8 cellular contexts compared by ENCODE assay signal in genomic region chr4:144646523-144647094, GRCh38. TPM values are rescaled to one million over a fixed set of nuclear protein-coding genes. Genes with fewer than 3 reads are reported as not detected.
DNase-seq lines count a peak whose midpoint lies in the region; ATAC-seq, FAIRE-seq and TF ChIP-seq lines count a peak whose summit lies in the region.

No MANE protein-coding gene starts in this region.

- H3K27ac ChIP-seq in A549 (peak overlapping the region; percentile 44 to 91), SJSA1 (no peak overlapping the region), esophagus squamous epithelium (no peak overlapping the region), neural progenitor cell (no peak overlapping the region)

- TF ChIP-seq EP300 in A549 (IDR thresholded peaks at IDR 0.05) = no peak

- DNase-seq in A549 (ENCODE audit: low read depth in 1 of 2, low spot score in 1 of 2) (peak in 1 of 2 experiments; percentile 36), SJSA1 (ENCODE audit: low read depth in 1 of 2, low spot score in 2 of 2) (peak; percentile 59 to 61), esophagus squamous epithelium (lab: John Stamatoyannopoulos, UW) (no peak), neural progenitor cell (ENCODE audit: low spot score) (peak; percentile 58)
- DNase-seq in stimulated activated naive CD4-positive, alpha-beta T cell treated with Interleukin-2 at 50 U/mL for 16 hours (lab: John Stamatoyannopoulos, UW) = no peak
- DNase-seq in stimulated activated CD4-positive, alpha-beta T cell treated with anti-CD3 and anti-CD28 coated beads, Interleukin-4, amount 100 ng/mL, for 24 hours = no peak

- H3F3A ChIP-seq in neural progenitor cell (ENCODE audit: low read depth) = peaks cover 18% of the 10 kb centered on the region

- POLR2A ChIA-PET in A549 (lab: Yijun Ruan, JAX) = no interaction called here

- peaks cover 12% of the 10 kb centered on the region for H4K20me1 ChIP-seq in neural progenitor cell (ENCODE audit: low read depth)

- FAIRE-seq in A549 (lab: Jason Lieb, UNC) = no peak

- no peaks in the 10 kb centered on the region for H3K9me3 Mint-ChIP-seq in neural progenitor cell

- H3K4me2 ChIP-seq in A549 (peak overlapping the region; percentile 94), neural progenitor cell (peak overlapping the region; percentile 95)

- under 1% methylated on average over 22 of the region's 22 CpGs for WGBS in A549 (ENCODE audit: missing lambda C conversion rate)
- 0 to 5% methylated on average over 8 to 18 of the region's 22 CpGs for WGBS in esophagus squamous epithelium, 2 donors

- H2AFZ ChIP-seq in neural progenitor cell (replicated peaks) = peak overlapping the region; percentile 95

- H3K9me3 ChIP-seq in A549 (no peaks in the 10 kb centered on the region), SJSA1 (replicated peaks) (no peaks in the 10 kb centered on the region), esophagus squamous epithelium (no peaks in the 10 kb centered on the region), neural progenitor cell (ENCODE audit: low read depth) (no peaks in the 10 kb centered on the region)

- H3K27ac Mint-ChIP-seq in neural progenitor cell = no peak overlapping the region

- H3K4me3 ChIP-seq in A549 = peak overlapping the region; percentile 56
- H3K4me3 ChIP-seq in SJSA1 = peak overlapping the region; percentile 53
- H3K4me3 ChIP-seq in esophagus squamous epithelium = peak overlapping the region; percentile 19 to 63 (median 42)
- H3K4me3 ChIP-seq in neural progenitor cell = peak overlapping the region; percentile 58

- H3K79me2 ChIP-seq in neural progenitor cell (ENCODE audit: low read depth) = no peaks in the 10 kb centered on the region

- no peaks in the 10 kb centered on the region for H3K36me3 Mint-ChIP-seq in neural progenitor cell

- intact Hi-C loops in esophagus squamous epithelium (cut with DNase I) = no loop called here

- H3K36me3 ChIP-seq in SJSA1 (no peaks in the 10 kb centered on the region), esophagus squamous epithelium (no peaks in the 10 kb centered on the region), neural progenitor cell (no peaks in the 10 kb centered on the region)

- H3K27me3 Mint-ChIP-seq in neural progenitor cell (ENCODE audit: insufficient read depth, low read depth) = peaks cover 13% of the 10 kb centered on the region

- TF ChIP-seq RAD21 in A549 (conservative IDR thresholded peaks at IDR 0.05 in 1 of 2, IDR thresholded peaks at IDR 0.05 in 1 of 2) = no peak

- ATAC-seq in A549 (peak; percentile 90 to 91), GM18502 (IDR thresholded peaks at IDR 0.05; ENCODE audit: poor library complexity, unreplicated experiment) (peak; percentile 29), GM19035 (IDR thresholded peaks at IDR 0.05; ENCODE audit: unreplicated experiment) (no peak)

- H3K9ac ChIP-seq in neural progenitor cell = no peak overlapping the region

- H3K4me1 Mint-ChIP-seq in neural progenitor cell = peaks cover 40% of the 10 kb centered on the region

- TF ChIP-seq POLR2A in A549 (IDR thresholded peaks at IDR 0.05; ENCODE audit: low read length) (no peak), esophagus squamous epithelium (IDR thresholded peaks at IDR 0.05) (no peak)

- H3K4me3 Mint-ChIP-seq in neural progenitor cell = peak overlapping the region; percentile 92

- H3K4me1 ChIP-seq in A549 (peaks cover 19% of the 10 kb centered on the region; the same call in 2 of the 3 replicates), SJSA1 (replicated peaks) (peaks cover 49% of the 10 kb centered on the region), esophagus squamous epithelium (peaks cover 8 to 25% (median 14%) of the 10 kb centered on the region in 3 donors), neural progenitor cell (peaks cover 33% of the 10 kb centered on the region)

- H3K27me3 ChIP-seq in SJSA1 (replicated peaks) = no peaks in the 10 kb centered on the region
- H3K27me3 ChIP-seq in esophagus squamous epithelium = peaks cover 0 to 61% (median 12%) of the 10 kb centered on the region in 4 donors
- H3K27me3 ChIP-seq in neural progenitor cell = peaks cover 84% of the 10 kb centered on the region

- no peak for TF ChIP-seq CTCF in A549 (IDR thresholded peaks at IDR 0.05)
- TF ChIP-seq CTCF in esophagus squamous epithelium (IDR thresholded peaks at IDR 0.05) = no peak
- peak; percentile 5 for TF ChIP-seq CTCF in neural progenitor cell (IDR thresholded peaks at IDR 0.05)

- CTCF ChIA-PET in A549 (lab: Yijun Ruan, JAX) = interaction anchor here (1.2 kb wide), 1 partner anchor 138 kb away, joined by 3 read pairs; no protein-coding TSS in a partner anchor

TF ChIP-seq in A549, 52 proteins besides CTCF, POLR2A, EP300 and RAD21:
- TF ChIP-seq KDM5A (IDR thresholded peaks at IDR 0.05) (no peak), CHD2 (IDR thresholded peaks at IDR 0.05; ENCODE audit: low read length, partially characterized antibody) (no peak), RCOR1 (IDR thresholded peaks at IDR 0.05; ENCODE audit: low read depth, low read length) (no peak), EHMT2 (IDR thresholded peaks at IDR 0.05; ENCODE audit: low read depth) (no peak), TFCP2L1 (CRISPR knock-in tag; IDR thresholded peaks at IDR 0.05) (no peak)

RNA-seq across cellular contexts. Expression of gene HHIP, which starts 0.7 kb away (rescaled TPM):
- polyA plus RNA-seq in A549 (2011; rRNA removed) (0.93 and 1.6 TPM in 2 replicates), A549 (2017; fragmentation: RNase III; extraction: RNeasy Plus Mini Kit Qiagen cat#74134 plus additional on column Dnase treatment) (0.45 to 1.2 TPM (median 1.0 TPM) in 3 replicates)
- 0.16 and 0.30 TPM in 2 replicates for polyA plus RNA-seq in A549 (2012; cell fraction: cytosol; rRNA removed)
- 0.26 and 0.40 TPM in 2 replicates for polyA plus RNA-seq in A549 (2012; cell fraction: nucleus; rRNA removed)
- polyA minus RNA-seq in A549 (2011; rRNA and poly(A)+ RNA removed) = 0.29 and 1.8 TPM in 2 replicates
- total RNA-seq in SJSA1 (2014; rRNA removed; shearing (Covaris generic)) = 8.8 and 15.9 TPM in 2 replicates
- total RNA-seq in esophagus squamous epithelium (not detected), neural progenitor cell (ENCODE audit: low replicate concordance) (not detected in 2 replicates)

Comparison
In these comparisons a context has a peak if more than half of its experiments do, and no peak if none do; other contexts are left out.
1. DNase-seq: peak in SJSA1 (2 of 2) and neural progenitor cell (single experiment); none in esophagus squamous epithelium (single experiment), stimulated activated naive CD4-positive, alpha-beta T cell treated with Interleukin-2 at 50 U/mL for 16 hours (single experiment) and stimulated activated CD4-positive, alpha-beta T cell treated with anti-CD3 and anti-CD28 coated beads, Interleukin-4, amount 100 ng/mL, for 24 hours (single experiment).
2. H3K27ac ChIP-seq: peak in A549 (2 of 2); none in SJSA1 (single experiment), esophagus squamous epithelium (0 of 4) and neural progenitor cell (single experiment).
3. Peak in every context shown above with its lines, with median percentiles within 50 percentile points of each other: H3K4me3 ChIP-seq.